15 cellular contexts compared by ENCODE assay signal in the genomic region with DNA sequence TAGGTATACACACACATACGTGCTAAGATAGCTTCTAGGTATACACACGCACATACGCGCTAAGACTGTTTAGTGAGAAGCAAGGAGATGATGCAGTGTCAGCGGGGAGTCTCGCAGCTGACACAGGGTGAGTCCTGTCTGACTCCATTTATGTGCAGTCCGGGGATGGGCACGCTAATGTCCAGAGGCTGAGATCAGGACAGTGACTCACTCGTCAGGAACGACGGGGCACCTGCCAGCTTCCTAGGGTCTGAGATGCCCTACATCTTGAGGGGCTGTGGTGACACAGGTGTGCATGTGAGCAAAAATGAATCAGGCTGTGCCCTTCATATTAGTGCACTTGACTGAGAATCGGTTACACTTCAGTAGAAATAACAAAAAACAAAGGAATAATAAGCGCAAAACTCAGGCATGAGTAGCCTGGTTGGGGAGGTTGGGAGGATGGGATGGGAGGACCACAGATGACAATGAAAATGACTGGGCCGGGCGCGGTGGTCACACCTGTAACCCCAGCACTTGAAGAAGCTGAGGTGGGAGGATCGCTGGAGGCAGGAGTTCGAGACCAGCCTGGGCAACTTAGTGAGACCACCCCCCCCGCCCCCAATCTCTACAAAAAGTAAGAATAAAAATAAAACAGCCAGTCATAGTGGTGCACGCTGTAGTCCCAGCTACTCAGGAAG. TPM values are rescaled to one million over a fixed set of nuclear protein-coding genes. Genes with fewer than 3 reads are reported as not detected.
DNase-seq lines count a peak whose midpoint lies in the region; ATAC-seq and TF ChIP-seq lines count a peak whose summit lies in the region.
"Had no signal": no experiment of that assay in that cellular context is flagged by ENCODE, and none has a peak within 500 bp of the region (broad histone marks: within the 10 kb centered on the region; RNA-seq: fewer than 3 reads in every experiment).

No MANE protein-coding gene starts in this region.

- no peaks in the 10 kb centered on the region for H3K9me3 Mint-ChIP-seq in Caco-2 (ENCODE audit: unreplicated experiment)
- peaks cover 0 to 2% (median 0%) of the 10 kb centered on the region in 7 donors for H3K9me3 Mint-ChIP-seq in CD14-positive monocyte
- H3K9me3 Mint-ChIP-seq: activated CD4-positive, alpha-beta memory T cell treated with anti-CD3 and anti-CD28 coated beads for 36 hours; brain had no signal

- H3K27me3 ChIP-seq in Caco-2 (replicated peaks; ENCODE audit: control insufficient read depth, insufficient read depth, low read length) = no peaks in the 10 kb centered on the region
- no peaks in the 10 kb centered on the region for H3K27me3 ChIP-seq in kidney epithelial cell (ENCODE audit: control insufficient read depth, insufficient read depth, low read length)
- H3K27me3 ChIP-seq: BLaER1 had no signal

- CTCF ChIA-PET in Caco-2 (lab: Charles Lee) = interaction anchor here (0.6 kb wide), 1 partner anchor 1185 kb away, joined by 3 read pairs; no protein-coding TSS in a partner anchor

- no peaks in the 10 kb centered on the region for H3K9me3 ChIP-seq in Caco-2
- H3K9me3 ChIP-seq: BLaER1, gastroesophageal sphincter had no signal

- H3K4me3 ChIP-seq in Caco-2 (ENCODE audit: low read depth, low read length) = no peak overlapping the region
- no peak overlapping the region for H3K4me3 ChIP-seq in kidney epithelial cell (ENCODE audit: low read depth, low read length)
- H3K4me3 ChIP-seq: BLaER1, gastroesophageal sphincter had no signal

- BruUV-seq in Caco-2 (replicated peaks; lab: Mats Ljungman, UMichigan) = no TSS peak

- TF ChIP-seq CTCF in Caco-2 (IDR thresholded peaks at IDR 0.05; ENCODE audit: insufficient read depth in 1 of 2, low read depth in 1 of 2, low read length in 1 of 2, severe bottlenecking in 1 of 2, unreplicated experiment in 1 of 2) (no peak), kidney epithelial cell (IDR thresholded peaks at IDR 0.05; ENCODE audit: insufficient read depth, low read length, poor library complexity, severe bottlenecking) (no peak), CD14-positive monocyte (IDR thresholded peaks at IDR 0.05) (no peak)

- DNase-seq in Caco-2 (no peak), HS-5 (ENCODE audit: low read depth) (peak; percentile 46), T1000 (lab: John Stamatoyannopoulos, UW) (peak; percentile 34), kidney epithelial cell (ENCODE audit: low read depth) (peak; percentile 67), CD14-positive monocyte (ENCODE audit: low spot score) (no peak), OCI-M2 (lab: John Stamatoyannopoulos, UW; ENCODE audit: unreplicated experiment) (no peak), hippocampal formation (lab: John Stamatoyannopoulos, UW) (no peak)
- DNase-seq: activated CD4-positive, alpha-beta memory T cell treated with anti-CD3 and anti-CD28 coated beads for 36 hours; NCI-H2171; stimulated activated CD4-positive, alpha-beta T cell treated with anti-CD3 and anti-CD28 coated beads, Interleukin-1b, Interleukin-23, amount 100 ng/mL, for 48 hours had no signal

- POLR2A ChIA-PET in Caco-2 (lab: Charles Lee) = interaction anchor here (0.6 kb wide), 1 partner anchor 62 kb away, joined by 3 read pairs; no protein-coding TSS in a partner anchor

- no peaks in the 10 kb centered on the region for H3K27me3 Mint-ChIP-seq in Caco-2 (ENCODE audit: insufficient read depth, unreplicated experiment)
- peaks cover 1 to 6% (median 2%) of the 10 kb centered on the region in 3 donors for H3K27me3 Mint-ChIP-seq in CD14-positive monocyte (ENCODE audit: low read depth in 3 of 3)
- H3K27me3 Mint-ChIP-seq: activated CD4-positive, alpha-beta memory T cell treated with anti-CD3 and anti-CD28 coated beads for 36 hours; brain had no signal

- H3K27ac Mint-ChIP-seq in Caco-2 (ENCODE audit: unreplicated experiment) (peak overlapping the region; percentile 24), CD14-positive monocyte (peak overlapping the region in 3 of 7 donors; percentile 7 to 58 (median 11))
- H3K27ac Mint-ChIP-seq: activated CD4-positive, alpha-beta memory T cell treated with anti-CD3 and anti-CD28 coated beads for 36 hours had no signal

- peaks cover 33% of the 10 kb centered on the region for H3K4me1 ChIP-seq in Caco-2

- H3K4me3 Mint-ChIP-seq in Caco-2 (ENCODE audit: unreplicated experiment) (no peak overlapping the region), CD14-positive monocyte (no peak overlapping the region)
- H3K4me3 Mint-ChIP-seq: activated CD4-positive, alpha-beta memory T cell treated with anti-CD3 and anti-CD28 coated beads for 36 hours; brain had no signal

- H3K4me1 Mint-ChIP-seq in Caco-2 (ENCODE audit: low read depth, unreplicated experiment) (peaks cover 34% of the 10 kb centered on the region), CD14-positive monocyte (peaks cover 48% of the 10 kb centered on the region)

- H3K36me3 Mint-ChIP-seq in Caco-2 (ENCODE audit: insufficient read depth, unreplicated experiment) = peaks cover 20% of the 10 kb centered on the region
- H3K36me3 Mint-ChIP-seq in CD14-positive monocyte = no peaks in the 10 kb centered on the region
- H3K36me3 Mint-ChIP-seq: activated CD4-positive, alpha-beta memory T cell treated with anti-CD3 and anti-CD28 coated beads for 36 hours; brain had no signal

- intact Hi-C loops in Caco-2 (cut with micrococcal nuclease; ENCODE audit: unreplicated experiment) (no loop called here), CD14-positive monocyte (cut with micrococcal nuclease) (no loop called here)

- H3K36me3 ChIP-seq in Caco-2 (ENCODE audit: control insufficient read depth, insufficient read depth, low read length) = no peaks in the 10 kb centered on the region
- H3K36me3 ChIP-seq in kidney epithelial cell (ENCODE audit: control insufficient read depth, insufficient read depth, low read length) = no peaks in the 10 kb centered on the region
- H3K36me3 ChIP-seq: BLaER1, gastroesophageal sphincter had no signal

- ATAC-seq in GM21381 (IDR thresholded peaks at IDR 0.05; ENCODE audit: unreplicated experiment) = no peak
- ATAC-seq: gastroesophageal sphincter had no signal

RNA-seq across cellular contexts. Expression of a gene that starts 29.1 kb away (rescaled TPM):
- total RNA-seq in Caco-2 (2022) (61.1 and 63.8 TPM in 2 replicates), kidney epithelial cell (14.7 and 20.4 TPM in 2 replicates)
- polyA plus RNA-seq in CD14-positive monocyte = 1 to 10 TPM; 1.0 to 1.3 TPM

RNA-seq across cellular contexts. Expression of a gene that starts 37.1 kb away (rescaled TPM):
- 3.6 and 4.6 TPM in 2 replicates for total RNA-seq in Caco-2 (2022)
- total RNA-seq in kidney epithelial cell = 1.7 and 7.3 TPM in 2 replicates
- 1 to 10 TPM; 2.8 to 3.0 TPM for polyA plus RNA-seq in CD14-positive monocyte
- total RNA-seq: OCI-LY7 had no signal

Comparison
In these comparisons a context has a peak if more than half of its experiments do, and no peak if none do; other contexts are left out.
1. DNase-seq: peak in HS-5 (single experiment), T1000 (single experiment) and kidney epithelial cell (single experiment); none in Caco-2 (0 of 2), CD14-positive monocyte (single experiment), OCI-M2 (single experiment) and hippocampal formation (0 of 2).